22 cellular contexts compared by ENCODE assay signal in genomic region chr4:158869761-158870160, GRCh38.
"Had no signal": no experiment of that assay in that cellular context is flagged by ENCODE, and none has a peak within 500 bp of the region (broad histone marks: within the 10 kb centered on the region; RNA-seq: fewer than 3 reads in every experiment).

No MANE protein-coding gene starts in this region.

- ATAC-seq: activated T-cell treated with anti-CD3 and anti-CD28 coated beads, Interleukin-2, amount 50 U/mL, for 4 hours; left colon; stimulated activated memory B cell treated with anti-CD40 and anti-IgM and Interleukin-4, amounts not matched to agents 10 μg/mL and 1 μg/mL and 100 μg/mL, for 72 hours; T-cell had no signal

- H3K27ac Mint-ChIP-seq: activated naive CD8-positive, alpha-beta T cell; activated T-helper 2 cell treated with anti-CD3 and anti-CD28 coated beads, Interferon-gamma antibody, Interleukin-2, Interleukin-4, amounts not matched to agents 10 μg/mL and 5 μg/mL and 100 μg/mL, durations not matched to agents 14 hours and 24 hours and 36 hours; memory B cell; stimulated activated memory B cell treated with anti-CD40 and anti-IgM and Interleukin-4, amounts not matched to agents 10 μg/mL and 1 μg/mL and 100 μg/mL, for 72 hours; T-helper 2 cell treated with Interferon-gamma antibody and Interleukin-4, amounts not matched to agents 5 μg/mL and 100 μg/mL, for 36 hours had no signal

- H3K4me3 ChIP-seq: stomach, upper lobe of right lung had no signal

- H3K4me1 ChIP-seq: upper lobe of right lung had no signal

- H3K9me3 ChIP-seq: stomach, upper lobe of right lung had no signal

- H3K27ac ChIP-seq: stomach, upper lobe of right lung, VCaP had no signal

- H3K9me3 Mint-ChIP-seq: activated T-cell treated with anti-CD3 and anti-CD28 coated beads, Interleukin-2, amount 50 U/mL, for 4 hours; activated T-helper 2 cell treated with anti-CD3 and anti-CD28 coated beads, Interferon-gamma antibody, Interleukin-2, Interleukin-4, amounts not matched to agents 10 μg/mL and 5 μg/mL and 100 μg/mL, durations not matched to agents 14 hours and 24 hours and 36 hours; memory B cell; nephron; stimulated activated memory B cell treated with anti-CD40 and anti-IgM and Interleukin-4, amounts not matched to agents 10 μg/mL and 1 μg/mL and 100 μg/mL, for 72 hours; T-cell; T-helper 2 cell treated with Interferon-gamma antibody and Interleukin-4, amounts not matched to agents 5 μg/mL and 100 μg/mL, for 36 hours had no signal

- H3K4me3 Mint-ChIP-seq: activated naive CD8-positive, alpha-beta T cell; activated T-cell treated with anti-CD3 and anti-CD28 coated beads, Interleukin-2, amount 50 U/mL, for 4 hours; memory B cell; nephron; stimulated activated memory B cell treated with anti-CD40 and anti-IgM and Interleukin-4, amounts not matched to agents 10 μg/mL and 1 μg/mL and 100 μg/mL, for 72 hours; T-cell; T-helper 2 cell treated with Interferon-gamma antibody and Interleukin-4, amounts not matched to agents 5 μg/mL and 100 μg/mL, for 36 hours had no signal

- H3K36me3 Mint-ChIP-seq: memory B cell; stimulated activated memory B cell treated with anti-CD40 and anti-IgM and Interleukin-4, amounts not matched to agents 10 μg/mL and 1 μg/mL and 100 μg/mL, for 72 hours had no signal

- DNase-seq: activated CD4-positive, CD25-positive, alpha-beta regulatory T cell treated with anti-CD3 and anti-CD28 coated beads, Interleukin-2, amount 50 U/mL, for 72 hours; activated CD8-positive, alpha-beta memory T cell treated with anti-CD3 and anti-CD28 coated beads for 24 hours; activated CD8-positive, alpha-beta memory T cell treated with anti-CD3 and anti-CD28 coated beads, Interleukin-2, amount 50 U/mL, for 4 hours; activated naive CD4-positive, alpha-beta T cell; activated T-cell treated with anti-CD3 and anti-CD28 coated beads, Interleukin-2, amount 50 U/mL, for 4 hours; effector memory CD4-positive, alpha-beta T cell; foreskin melanocyte; hippocampal formation; left colon; occipital lobe; small intestine; stimulated activated CD4-positive, alpha-beta T cell treated with anti-CD3 and anti-CD28 coated beads, Interleukin-2, amount 100 ng/mL, for 24 hours; stomach; T-cell; upper lobe of right lung had no signal

- H3K27me3 Mint-ChIP-seq: activated naive CD8-positive, alpha-beta T cell; T-cell had no signal

- H3K27me3 ChIP-seq: stomach, upper lobe of right lung had no signal

- H3K4me1 Mint-ChIP-seq: stimulated activated memory B cell treated with anti-CD40 and anti-IgM and Interleukin-4, amounts not matched to agents 10 μg/mL and 1 μg/mL and 100 μg/mL, for 72 hours had no signal
